31 cellular contexts compared by ENCODE assay signal in the genomic region with DNA sequence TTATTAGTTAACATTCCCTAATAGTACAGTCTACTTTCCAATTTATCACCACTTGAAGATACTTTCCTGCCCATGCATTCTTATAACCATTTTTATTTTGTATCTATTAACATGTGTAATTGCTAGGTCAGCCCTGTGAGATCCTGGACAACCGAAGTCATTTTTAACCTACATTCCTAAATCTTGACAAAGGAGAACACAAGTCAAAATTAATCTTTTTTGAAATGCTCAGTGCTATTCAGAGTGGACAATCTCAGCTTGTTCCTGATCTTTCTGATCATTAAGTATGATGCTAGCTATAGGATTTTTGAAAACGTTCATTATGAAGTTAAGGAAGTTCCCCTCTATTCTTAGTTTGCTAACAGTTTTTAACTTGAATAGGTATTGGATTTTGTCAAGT. TPM values are rescaled to one million over a fixed set of nuclear protein-coding genes. Genes with fewer than 3 reads are reported as not detected.
"Had no signal": no experiment of that assay in that cellular context is flagged by ENCODE, and none has a peak within 500 bp of the region (broad histone marks: within the 10 kb centered on the region; RNA-seq: fewer than 3 reads in every experiment).

No MANE protein-coding gene starts in this region.

- H3K36me3 ChIP-seq: colonic mucosa, heart right ventricle, left lung, ovary, right lobe of liver, suprapubic skin, thyroid gland had no signal

- H3K9me3 ChIP-seq: colonic mucosa, left lung, ovary, right lobe of liver, suprapubic skin, thyroid gland had no signal

- H3K4me1 ChIP-seq: colonic mucosa, heart right ventricle, left lung, right lobe of liver, suprapubic skin, thyroid gland had no signal

- H3K27me3 ChIP-seq: colonic mucosa, heart right ventricle, left lung, ovary, right lobe of liver, suprapubic skin, thyroid gland had no signal

- DNase-seq: colonic mucosa; effector CD8-positive, alpha-beta T cell; endodermal cell; foreskin melanocyte; glutamatergic neuron; heart right ventricle; hippocampal formation; left cardiac atrium; left lung; naive thymus-derived CD8-positive, alpha-beta T cell; nephron progenitor cell; nucleus accumbens; ovary; retina; right lobe of liver; small intestine; stimulated activated CD4-positive, alpha-beta T cell treated with anti-CD3 and anti-CD28 coated beads, Interleukin-15, amount 100 ng/mL, for 24 hours; stimulated activated CD4-positive, alpha-beta T cell treated with anti-CD3 and anti-CD28 coated beads, Interleukin-2, amount 100 ng/mL, for 48 hours; stimulated activated naive B cell treated with anti-CD40 and anti-IgM and Interleukin-4, amounts not matched to agents 10 μg/mL and 1 μg/mL and 100 μg/mL, for 72 hours; thyroid gland; trophoblast cell had no signal

- H3K27ac ChIP-seq: colonic mucosa, epithelial cell of prostate, heart right ventricle, left lung, ovary, right lobe of liver, suprapubic skin, thyroid gland had no signal

- FAIRE-seq: islet of Langerhans, small intestine had no signal

- H3K4me3 ChIP-seq: colonic mucosa, heart right ventricle, left lung, ovary, right lobe of liver, suprapubic skin, thyroid gland had no signal

- ATAC-seq: esophagus mucosa; heart right ventricle; left cardiac atrium; left lung; naive thymus-derived CD8-positive, alpha-beta T cell; right lobe of liver; stimulated activated naive B cell treated with anti-CD40 and anti-IgM and Interleukin-4, amounts not matched to agents 10 μg/mL and 1 μg/mL and 100 μg/mL, for 72 hours had no signal

RNA-seq across cellular contexts. Expression of gene ANXA10, which starts 37.5 kb away (rescaled TPM):
- total RNA-seq: chondrocyte; endodermal cell; esophagus mucosa; heart right ventricle; kidney epithelial cell; left cardiac atrium; lower leg skin; mesenteric fat pad; naive thymus-derived CD8-positive, alpha-beta T cell; posterior vena cava; pulmonary artery endothelial cell; suprapubic skin; thyroid gland had no signal
- polyA plus RNA-seq: heart right ventricle; naive thymus-derived CD8-positive, alpha-beta T cell had no signal
